Comparison of ENCODE assay signal across 14 cellular contexts in genomic region chr4:19358015-19358414, GRCh38.
"Had no signal": no experiment of that assay in that cellular context is flagged by ENCODE, and none has a peak within 500 bp of the region (broad histone marks: within the 10 kb centered on the region; RNA-seq: fewer than 3 reads in every experiment).

No MANE protein-coding gene starts in this region.

- H3K9me3 ChIP-seq: esophagus squamous epithelium, left lung, transverse colon had no signal

- ATAC-seq: left lung, natural killer cell, sciatic nerve, WTC11 had no signal

- H3K4me1 ChIP-seq: esophagus squamous epithelium, left lung, transverse colon had no signal

- H3K4me3 ChIP-seq: coronary artery, esophagus squamous epithelium, left lung, transverse colon had no signal

- H3K27me3 ChIP-seq: esophagus squamous epithelium, left lung, transverse colon had no signal

- H3K27ac ChIP-seq: coronary artery, esophagus squamous epithelium, left lung, transverse colon had no signal

- H3K36me3 ChIP-seq: esophagus squamous epithelium, left lung, transverse colon had no signal

- DNase-seq: activated CD4-positive, alpha-beta T cell treated with anti-CD3 and anti-CD28 coated beads for 48 hours; activated naive CD4-positive, alpha-beta T cell; caudate nucleus; esophagus squamous epithelium; immature natural killer cell; left lung; natural killer cell; nucleus accumbens; stimulated activated naive CD4-positive, alpha-beta T cell; substantia nigra; transverse colon had no signal
